Comparison of ENCODE assay signal across 2 cellular contexts in the genomic region with DNA sequence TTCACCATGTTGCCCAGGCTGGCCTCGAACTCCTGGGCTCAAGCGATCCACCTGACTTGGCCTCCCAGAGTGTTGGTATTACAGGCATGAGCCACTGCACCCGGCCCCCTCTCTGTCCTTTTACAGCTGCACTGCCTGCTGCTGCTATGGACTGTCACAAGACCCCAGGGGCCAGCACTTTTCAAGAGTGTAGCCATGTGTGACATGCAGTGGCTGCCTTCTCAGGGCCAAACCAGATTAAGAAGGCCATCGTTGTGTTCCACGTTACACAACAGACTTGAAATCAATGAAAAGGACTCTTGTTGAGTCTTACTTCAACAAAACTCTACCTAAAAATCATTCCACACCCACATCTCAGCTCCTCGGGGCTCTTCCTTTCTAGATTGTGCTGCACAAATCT.
TF ChIP-seq lines count a peak whose summit lies in the region.

No MANE protein-coding gene starts in this region.

TF ChIP-seq in SK-N-SH, 30 proteins besides CTCF, POLR2A, EP300 and RAD21 (continued from another document):
- TF ChIP-seq, protein P1, sequence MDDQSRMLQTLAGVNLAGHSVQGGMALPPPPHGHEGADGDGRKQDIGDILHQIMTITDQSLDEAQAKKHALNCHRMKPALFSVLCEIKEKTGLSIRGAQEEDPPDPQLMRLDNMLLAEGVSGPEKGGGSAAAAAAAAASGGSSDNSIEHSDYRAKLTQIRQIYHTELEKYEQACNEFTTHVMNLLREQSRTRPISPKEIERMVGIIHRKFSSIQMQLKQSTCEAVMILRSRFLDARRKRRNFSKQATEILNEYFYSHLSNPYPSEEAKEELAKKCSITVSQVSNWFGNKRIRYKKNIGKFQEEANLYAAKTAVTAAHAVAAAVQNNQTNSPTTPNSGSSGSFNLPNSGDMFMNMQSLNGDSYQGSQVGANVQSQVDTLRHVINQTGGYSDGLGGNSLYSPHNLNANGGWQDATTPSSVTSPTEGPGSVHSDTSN (IDR thresholded peaks at IDR 0.05) = no peak
- no peak for TF ChIP-seq JUND (IDR thresholded peaks at IDR 0.05)
- no peak for TF ChIP-seq MEF2A (IDR thresholded peaks at IDR 0.05; ENCODE audit: borderline replicate concordance, low read depth)
- TF ChIP-seq TCF12 (IDR thresholded peaks at IDR 0.05) = no peak
- no peak for TF ChIP-seq SIN3A (IDR thresholded peaks at IDR 0.05; ENCODE audit: borderline replicate concordance, low read depth, low read length)
- TF ChIP-seq CHD2 (IDR thresholded peaks at IDR 0.05; ENCODE audit: low read length, partially characterized antibody) = no peak
- TF ChIP-seq, protein P2, sequence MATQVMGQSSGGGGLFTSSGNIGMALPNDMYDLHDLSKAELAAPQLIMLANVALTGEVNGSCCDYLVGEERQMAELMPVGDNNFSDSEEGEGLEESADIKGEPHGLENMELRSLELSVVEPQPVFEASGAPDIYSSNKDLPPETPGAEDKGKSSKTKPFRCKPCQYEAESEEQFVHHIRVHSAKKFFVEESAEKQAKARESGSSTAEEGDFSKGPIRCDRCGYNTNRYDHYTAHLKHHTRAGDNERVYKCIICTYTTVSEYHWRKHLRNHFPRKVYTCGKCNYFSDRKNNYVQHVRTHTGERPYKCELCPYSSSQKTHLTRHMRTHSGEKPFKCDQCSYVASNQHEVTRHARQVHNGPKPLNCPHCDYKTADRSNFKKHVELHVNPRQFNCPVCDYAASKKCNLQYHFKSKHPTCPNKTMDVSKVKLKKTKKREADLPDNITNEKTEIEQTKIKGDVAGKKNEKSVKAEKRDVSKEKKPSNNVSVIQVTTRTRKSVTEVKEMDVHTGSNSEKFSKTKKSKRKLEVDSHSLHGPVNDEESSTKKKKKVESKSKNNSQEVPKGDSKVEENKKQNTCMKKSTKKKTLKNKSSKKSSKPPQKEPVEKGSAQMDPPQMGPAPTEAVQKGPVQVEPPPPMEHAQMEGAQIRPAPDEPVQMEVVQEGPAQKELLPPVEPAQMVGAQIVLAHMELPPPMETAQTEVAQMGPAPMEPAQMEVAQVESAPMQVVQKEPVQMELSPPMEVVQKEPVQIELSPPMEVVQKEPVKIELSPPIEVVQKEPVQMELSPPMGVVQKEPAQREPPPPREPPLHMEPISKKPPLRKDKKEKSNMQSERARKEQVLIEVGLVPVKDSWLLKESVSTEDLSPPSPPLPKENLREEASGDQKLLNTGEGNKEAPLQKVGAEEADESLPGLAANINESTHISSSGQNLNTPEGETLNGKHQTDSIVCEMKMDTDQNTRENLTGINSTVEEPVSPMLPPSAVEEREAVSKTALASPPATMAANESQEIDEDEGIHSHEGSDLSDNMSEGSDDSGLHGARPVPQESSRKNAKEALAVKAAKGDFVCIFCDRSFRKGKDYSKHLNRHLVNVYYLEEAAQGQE (IDR thresholded peaks at IDR 0.05; ENCODE audit: low read depth, low read length) = no peak
- no peak for TF ChIP-seq NFIC (IDR thresholded peaks at IDR 0.05; ENCODE audit: borderline replicate concordance)
- TF ChIP-seq FOSL2 (IDR thresholded peaks at IDR 0.05; ENCODE audit: borderline replicate concordance, low read depth) = no peak
- TF ChIP-seq GATA2 (CRISPR knock-in tag; IDR thresholded peaks at IDR 0.05) = no peak
- TF ChIP-seq, protein P3, sequence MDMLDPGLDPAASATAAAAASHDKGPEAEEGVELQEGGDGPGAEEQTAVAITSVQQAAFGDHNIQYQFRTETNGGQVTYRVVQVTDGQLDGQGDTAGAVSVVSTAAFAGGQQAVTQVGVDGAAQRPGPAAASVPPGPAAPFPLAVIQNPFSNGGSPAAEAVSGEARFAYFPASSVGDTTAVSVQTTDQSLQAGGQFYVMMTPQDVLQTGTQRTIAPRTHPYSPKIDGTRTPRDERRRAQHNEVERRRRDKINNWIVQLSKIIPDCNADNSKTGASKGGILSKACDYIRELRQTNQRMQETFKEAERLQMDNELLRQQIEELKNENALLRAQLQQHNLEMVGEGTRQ (IDR thresholded peaks at IDR 0.05; ENCODE audit: borderline replicate concordance, low read depth, low read length) = no peak
- TF ChIP-seq, protein P4, sequence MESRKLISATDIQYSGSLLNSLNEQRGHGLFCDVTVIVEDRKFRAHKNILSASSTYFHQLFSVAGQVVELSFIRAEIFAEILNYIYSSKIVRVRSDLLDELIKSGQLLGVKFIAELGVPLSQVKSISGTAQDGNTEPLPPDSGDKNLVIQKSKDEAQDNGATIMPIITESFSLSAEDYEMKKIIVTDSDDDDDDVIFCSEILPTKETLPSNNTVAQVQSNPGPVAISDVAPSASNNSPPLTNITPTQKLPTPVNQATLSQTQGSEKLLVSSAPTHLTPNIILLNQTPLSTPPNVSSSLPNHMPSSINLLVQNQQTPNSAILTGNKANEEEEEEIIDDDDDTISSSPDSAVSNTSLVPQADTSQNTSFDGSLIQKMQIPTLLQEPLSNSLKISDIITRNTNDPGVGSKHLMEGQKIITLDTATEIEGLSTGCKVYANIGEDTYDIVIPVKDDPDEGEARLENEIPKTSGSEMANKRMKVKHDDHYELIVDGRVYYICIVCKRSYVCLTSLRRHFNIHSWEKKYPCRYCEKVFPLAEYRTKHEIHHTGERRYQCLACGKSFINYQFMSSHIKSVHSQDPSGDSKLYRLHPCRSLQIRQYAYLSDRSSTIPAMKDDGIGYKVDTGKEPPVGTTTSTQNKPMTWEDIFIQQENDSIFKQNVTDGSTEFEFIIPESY (IDR thresholded peaks at IDR 0.05; ENCODE audit: borderline replicate concordance, low read depth) = no peak
- TF ChIP-seq FOXJ3 (CRISPR knock-in tag; IDR thresholded peaks at IDR 0.05) = no peak

TF ChIP-seq in SK-N-SH treated with all-trans-retinoic acid at 6 μM for 48 hours, 23 proteins besides CTCF, POLR2A, EP300 and RAD21 (continued from another document):
- TF ChIP-seq, protein P5, sequence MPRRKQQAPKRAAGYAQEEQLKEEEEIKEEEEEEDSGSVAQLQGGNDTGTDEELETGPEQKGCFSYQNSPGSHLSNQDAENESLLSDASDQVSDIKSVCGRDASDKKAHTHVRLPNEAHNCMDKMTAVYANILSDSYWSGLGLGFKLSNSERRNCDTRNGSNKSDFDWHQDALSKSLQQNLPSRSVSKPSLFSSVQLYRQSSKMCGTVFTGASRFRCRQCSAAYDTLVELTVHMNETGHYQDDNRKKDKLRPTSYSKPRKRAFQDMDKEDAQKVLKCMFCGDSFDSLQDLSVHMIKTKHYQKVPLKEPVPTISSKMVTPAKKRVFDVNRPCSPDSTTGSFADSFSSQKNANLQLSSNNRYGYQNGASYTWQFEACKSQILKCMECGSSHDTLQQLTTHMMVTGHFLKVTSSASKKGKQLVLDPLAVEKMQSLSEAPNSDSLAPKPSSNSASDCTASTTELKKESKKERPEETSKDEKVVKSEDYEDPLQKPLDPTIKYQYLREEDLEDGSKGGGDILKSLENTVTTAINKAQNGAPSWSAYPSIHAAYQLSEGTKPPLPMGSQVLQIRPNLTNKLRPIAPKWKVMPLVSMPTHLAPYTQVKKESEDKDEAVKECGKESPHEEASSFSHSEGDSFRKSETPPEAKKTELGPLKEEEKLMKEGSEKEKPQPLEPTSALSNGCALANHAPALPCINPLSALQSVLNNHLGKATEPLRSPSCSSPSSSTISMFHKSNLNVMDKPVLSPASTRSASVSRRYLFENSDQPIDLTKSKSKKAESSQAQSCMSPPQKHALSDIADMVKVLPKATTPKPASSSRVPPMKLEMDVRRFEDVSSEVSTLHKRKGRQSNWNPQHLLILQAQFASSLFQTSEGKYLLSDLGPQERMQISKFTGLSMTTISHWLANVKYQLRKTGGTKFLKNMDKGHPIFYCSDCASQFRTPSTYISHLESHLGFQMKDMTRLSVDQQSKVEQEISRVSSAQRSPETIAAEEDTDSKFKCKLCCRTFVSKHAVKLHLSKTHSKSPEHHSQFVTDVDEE (CRISPR knock-in tag; IDR thresholded peaks at IDR 0.05) = no peak
- TF ChIP-seq ZNF8 (CRISPR knock-in tag; IDR thresholded peaks at IDR 0.05) = no peak
- TF ChIP-seq PPARA (CRISPR knock-in tag; IDR thresholded peaks at IDR 0.05; ENCODE audit: borderline replicate concordance) = no peak
- TF ChIP-seq, protein P6, sequence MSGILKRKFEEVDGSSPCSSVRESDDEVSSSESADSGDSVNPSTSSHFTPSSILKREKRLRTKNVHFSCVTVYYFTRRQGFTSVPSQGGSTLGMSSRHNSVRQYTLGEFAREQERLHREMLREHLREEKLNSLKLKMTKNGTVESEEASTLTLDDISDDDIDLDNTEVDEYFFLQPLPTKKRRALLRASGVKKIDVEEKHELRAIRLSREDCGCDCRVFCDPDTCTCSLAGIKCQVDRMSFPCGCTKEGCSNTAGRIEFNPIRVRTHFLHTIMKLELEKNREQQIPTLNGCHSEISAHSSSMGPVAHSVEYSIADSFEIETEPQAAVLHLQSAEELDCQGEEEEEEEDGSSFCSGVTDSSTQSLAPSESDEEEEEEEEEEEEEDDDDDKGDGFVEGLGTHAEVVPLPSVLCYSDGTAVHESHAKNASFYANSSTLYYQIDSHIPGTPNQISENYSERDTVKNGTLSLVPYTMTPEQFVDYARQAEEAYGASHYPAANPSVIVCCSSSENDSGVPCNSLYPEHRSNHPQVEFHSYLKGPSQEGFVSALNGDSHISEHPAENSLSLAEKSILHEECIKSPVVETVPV (CRISPR knock-in tag; IDR thresholded peaks at IDR 0.05) = no peak
- TF ChIP-seq, protein P7, sequence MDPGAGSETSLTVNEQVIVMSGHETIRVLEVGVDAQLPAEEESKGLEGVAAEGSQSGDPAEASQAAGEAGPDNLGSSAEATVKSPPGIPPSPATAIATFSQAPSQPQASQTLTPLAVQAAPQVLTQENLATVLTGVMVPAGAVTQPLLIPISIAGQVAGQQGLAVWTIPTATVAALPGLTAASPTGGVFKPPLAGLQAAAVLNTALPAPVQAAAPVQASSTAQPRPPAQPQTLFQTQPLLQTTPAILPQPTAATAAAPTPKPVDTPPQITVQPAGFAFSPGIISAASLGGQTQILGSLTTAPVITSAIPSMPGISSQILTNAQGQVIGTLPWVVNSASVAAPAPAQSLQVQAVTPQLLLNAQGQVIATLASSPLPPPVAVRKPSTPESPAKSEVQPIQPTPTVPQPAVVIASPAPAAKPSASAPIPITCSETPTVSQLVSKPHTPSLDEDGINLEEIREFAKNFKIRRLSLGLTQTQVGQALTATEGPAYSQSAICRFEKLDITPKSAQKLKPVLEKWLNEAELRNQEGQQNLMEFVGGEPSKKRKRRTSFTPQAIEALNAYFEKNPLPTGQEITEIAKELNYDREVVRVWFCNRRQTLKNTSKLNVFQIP (CRISPR knock-in tag; IDR thresholded peaks at IDR 0.05; ENCODE audit: borderline replicate concordance, low read depth) = no peak
- TF ChIP-seq, protein P8, sequence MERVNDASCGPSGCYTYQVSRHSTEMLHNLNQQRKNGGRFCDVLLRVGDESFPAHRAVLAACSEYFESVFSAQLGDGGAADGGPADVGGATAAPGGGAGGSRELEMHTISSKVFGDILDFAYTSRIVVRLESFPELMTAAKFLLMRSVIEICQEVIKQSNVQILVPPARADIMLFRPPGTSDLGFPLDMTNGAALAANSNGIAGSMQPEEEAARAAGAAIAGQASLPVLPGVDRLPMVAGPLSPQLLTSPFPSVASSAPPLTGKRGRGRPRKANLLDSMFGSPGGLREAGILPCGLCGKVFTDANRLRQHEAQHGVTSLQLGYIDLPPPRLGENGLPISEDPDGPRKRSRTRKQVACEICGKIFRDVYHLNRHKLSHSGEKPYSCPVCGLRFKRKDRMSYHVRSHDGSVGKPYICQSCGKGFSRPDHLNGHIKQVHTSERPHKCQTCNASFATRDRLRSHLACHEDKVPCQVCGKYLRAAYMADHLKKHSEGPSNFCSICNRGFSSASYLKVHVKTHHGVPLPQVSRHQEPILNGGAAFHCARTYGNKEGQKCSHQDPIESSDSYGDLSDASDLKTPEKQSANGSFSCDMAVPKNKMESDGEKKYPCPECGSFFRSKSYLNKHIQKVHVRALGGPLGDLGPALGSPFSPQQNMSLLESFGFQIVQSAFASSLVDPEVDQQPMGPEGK (CRISPR knock-in tag; IDR thresholded peaks at IDR 0.05; ENCODE audit: borderline replicate concordance) = no peak
